ENCODE assay signal across 8 cellular contexts in the genomic region with DNA sequence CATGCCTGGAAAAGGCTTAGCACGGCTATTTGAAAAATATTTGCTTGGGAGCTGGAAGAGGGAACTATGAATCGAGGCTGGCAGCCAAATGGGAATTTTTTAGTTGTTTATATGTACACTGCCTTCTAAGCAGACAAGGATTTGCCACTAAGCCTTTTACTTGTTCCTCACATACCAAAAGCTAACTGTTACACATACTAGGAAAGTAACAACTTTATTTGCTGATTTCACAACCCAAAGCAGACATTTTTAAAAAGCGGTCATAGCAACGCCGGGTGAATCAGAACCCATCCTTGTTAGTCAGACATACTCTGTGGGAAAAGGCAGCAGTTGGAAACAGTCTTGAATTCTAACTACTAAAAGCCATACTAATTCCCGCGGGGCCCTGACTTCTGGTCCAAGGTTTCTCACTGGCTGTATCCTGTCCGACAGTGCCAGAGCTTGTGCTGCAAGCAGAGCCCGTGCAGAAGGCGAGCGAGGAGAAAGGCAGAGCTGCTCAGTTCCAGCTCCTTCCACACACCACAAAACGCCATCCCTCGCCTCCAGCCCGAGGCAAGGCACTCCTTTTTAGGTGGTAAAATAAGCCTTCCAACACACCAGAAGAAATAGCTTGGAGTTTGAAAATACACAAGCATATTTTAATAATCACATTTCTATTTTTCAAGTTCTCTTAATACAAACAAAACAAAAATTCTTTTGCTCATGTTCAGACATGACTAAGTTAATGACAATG.
DNase-seq lines count a peak whose midpoint lies in the region; ATAC-seq and TF ChIP-seq lines count a peak whose summit lies in the region.

No MANE protein-coding gene starts in this region.

- H3K27me3 Mint-ChIP-seq in activated CD4-positive, alpha-beta T cell treated with anti-CD3 and anti-CD28 coated beads for 36 hours = no peaks in the 10 kb centered on the region
- H3K27me3 Mint-ChIP-seq in T-cell = no peaks in the 10 kb centered on the region

- H3K36me3 ChIP-seq in neutrophil = no peaks in the 10 kb centered on the region

- peak overlapping the region; percentile 90 for H3K27ac ChIP-seq in neutrophil

- DNase-seq in activated CD4-positive, alpha-beta T cell treated with anti-CD3 and anti-CD28 coated beads for 36 hours = peak; percentile 66
- DNase-seq in activated CD4-positive, alpha-beta T cell treated with anti-CD3 and anti-CD28 coated beads, Interleukin-2, amount 50 U/mL, for 1 hour = no peak
- DNase-seq in T-cell (no peak), fibroblast of peridontal ligament (ENCODE audit: extremely low read depth) (peak; percentile 100), HUDEP-2 (lab: John Stamatoyannopoulos, UW; ENCODE audit: unreplicated experiment in 76 of 76) (no peak), GM13977 (ENCODE audit: low spot score) (no peak)

- in situ Hi-C loops in GM13977 (cut with MboI; ENCODE audit: low pct_unique_long_range_greater_than_20kb, low sequenced_read_pairs, unreplicated experiment) = no loop called here

- H3K27ac Mint-ChIP-seq in activated CD4-positive, alpha-beta T cell treated with anti-CD3 and anti-CD28 coated beads for 36 hours = peak overlapping the region; percentile 96
- peak overlapping the region; percentile 95 for H3K27ac Mint-ChIP-seq in T-cell

- H3K4me1 Mint-ChIP-seq in activated CD4-positive, alpha-beta T cell treated with anti-CD3 and anti-CD28 coated beads for 36 hours = peaks cover 97% of the 10 kb centered on the region
- H3K4me1 Mint-ChIP-seq in T-cell = peaks cover 97 to 98% (median 98%) of the 10 kb centered on the region in 3 donors

- TF ChIP-seq CTCF in neutrophil (IDR thresholded peaks at IDR 0.05) (no peak), GM13977 (IDR thresholded peaks at IDR 0.05; ENCODE audit: extremely low read depth, insufficient read depth, missing control alignments) (no peak)

- H3K9me3 ChIP-seq in neutrophil = no peaks in the 10 kb centered on the region

- peak overlapping the region in 1 of 2 experiments; percentile 39 for H3K4me3 ChIP-seq in neutrophil (ENCODE audit: low read depth in 1 of 2, low read length in 1 of 2)

- peaks cover 45% of the 10 kb centered on the region for H3K36me3 Mint-ChIP-seq in activated CD4-positive, alpha-beta T cell treated with anti-CD3 and anti-CD28 coated beads for 36 hours (ENCODE audit: low read depth)
- H3K36me3 Mint-ChIP-seq in T-cell = peaks cover 8% of the 10 kb centered on the region

- no peaks in the 10 kb centered on the region for H3K9me3 Mint-ChIP-seq in activated CD4-positive, alpha-beta T cell treated with anti-CD3 and anti-CD28 coated beads for 36 hours (ENCODE audit: low read depth)
- H3K9me3 Mint-ChIP-seq in T-cell = no peaks in the 10 kb centered on the region

- peak; percentile 10 for ATAC-seq in activated CD4-positive, alpha-beta T cell treated with anti-CD3 and anti-CD28 coated beads for 36 hours
- no peak for ATAC-seq in T-cell (replicated peaks in 1 of 4)
- no peak for ATAC-seq in HG03520 (IDR thresholded peaks at IDR 0.05; ENCODE audit: unreplicated experiment)

- H3K4me3 Mint-ChIP-seq in activated CD4-positive, alpha-beta T cell treated with anti-CD3 and anti-CD28 coated beads for 36 hours = peak overlapping the region; percentile 46
- peak overlapping the region in 2 of 3 donors; percentile 85 to 87 for H3K4me3 Mint-ChIP-seq in T-cell

- intact Hi-C loops in activated CD4-positive, alpha-beta T cell treated with anti-CD3 and anti-CD28 coated beads for 36 hours (cut with DNase I, micrococcal nuclease) = loop anchor here in 1 of 2 experiments (1.0 to 10.0 kb wide), 3 partner anchors 9 to 297 kb away; no protein-coding TSS in a partner anchor

- CTCF ChIA-PET in activated CD4-positive, alpha-beta T cell treated with anti-CD3 and anti-CD28 coated beads for 36 hours (lab: Charles Lee) = interaction anchor here (1.1 to 12.4 kb wide), 6 partner anchors 9 to 198 kb away, joined by 3 to 127 read pairs (median 5); partner anchors contain the start of gene RNF216
- CTCF ChIA-PET in T-cell (lab: Charles Lee) = interaction anchor here (0.5 to 1.5 kb wide), 4 partner anchors 14 to 328 kb away, joined by 3 to 7 read pairs (median 5); no protein-coding TSS in a partner anchor

- POLR2A ChIA-PET in activated CD4-positive, alpha-beta T cell treated with anti-CD3 and anti-CD28 coated beads for 36 hours (lab: Charles Lee) = interaction anchor here (0.7 to 1.4 kb wide), 2 partner anchors 9 to 168 kb away, joined by 3 to 12 read pairs; no protein-coding TSS in a partner anchor
- POLR2A ChIA-PET in T-cell (lab: Charles Lee) = interaction anchor here in 1 of 2 donors (0.6 kb wide), 1 partner anchor 79 kb away, joined by 3 read pairs; no protein-coding TSS in a partner anchor

- no peaks in the 10 kb centered on the region for H3K27me3 ChIP-seq in neutrophil

- peaks cover 91 to 93% of the 10 kb centered on the region in 2 experiments for H3K4me1 ChIP-seq in neutrophil (ENCODE audit: control insufficient read depth in 1 of 2, insufficient read depth in 1 of 2, low read depth in 1 of 2, low read length in 1 of 2)

Comparison
In these comparisons a context has a peak if more than half of its experiments do, and no peak if none do; other contexts are left out.
1. DNase-seq: peak in activated CD4-positive, alpha-beta T cell treated with anti-CD3 and anti-CD28 coated beads for 36 hours (single experiment) and fibroblast of peridontal ligament (single experiment); none in activated CD4-positive, alpha-beta T cell treated with anti-CD3 and anti-CD28 coated beads, Interleukin-2, amount 50 U/mL, for 1 hour (single experiment), T-cell (0 of 34), HUDEP-2 (0 of 76) and GM13977 (single experiment).